Comparison of ENCODE assay signal across 15 cellular contexts in the genomic region with DNA sequence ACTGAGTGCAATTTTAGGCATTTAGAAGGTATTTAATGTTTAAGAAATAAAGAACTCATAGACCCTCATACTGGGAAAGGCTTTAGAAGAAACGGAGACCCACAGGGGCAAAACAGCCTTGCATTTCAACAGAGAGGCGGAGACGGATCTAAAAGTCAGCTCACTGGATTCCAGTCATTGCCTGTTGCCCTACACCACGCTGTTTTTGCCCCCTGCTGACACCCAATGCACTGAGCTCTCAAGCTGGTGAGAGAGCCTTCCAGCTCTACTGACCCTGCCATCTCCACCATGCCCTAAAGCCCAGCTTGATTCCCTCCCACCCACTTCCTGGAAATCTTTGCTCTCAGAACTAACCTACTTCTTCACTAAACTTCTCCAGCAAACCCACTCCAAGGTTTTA. TPM values are rescaled to one million over a fixed set of nuclear protein-coding genes. Genes with fewer than 3 reads are reported as not detected.
DNase-seq lines count a peak whose midpoint lies in the region; ATAC-seq and TF ChIP-seq lines count a peak whose summit lies in the region.
"Had no signal": no experiment of that assay in that cellular context is flagged by ENCODE, and none has a peak within 500 bp of the region (broad histone marks: within the 10 kb centered on the region; RNA-seq: fewer than 3 reads in every experiment).

No MANE protein-coding gene starts in this region.

- peak overlapping the region; percentile 89 for H3K27ac Mint-ChIP-seq in CD4-positive, alpha-beta T cell
- H3K27ac Mint-ChIP-seq in GM23338 (no peak overlapping the region), activated B cell treated with CpG ODN at 0.5 μM for 24 hours (peak overlapping the region; percentile 87)

- no peak overlapping the region for H4K5ac ChIP-seq in mesendoderm (ENCODE audit: low read length)

- no peaks in the 10 kb centered on the region for H3K79me1 ChIP-seq in mesendoderm (ENCODE audit: low read length)

- H3K4ac ChIP-seq in mesendoderm (ENCODE audit: low read depth, low read length) = no peak overlapping the region

- no peaks in the 10 kb centered on the region for H3K9me3 Mint-ChIP-seq in CD4-positive, alpha-beta T cell
- H3K9me3 Mint-ChIP-seq in GM23338 (no peaks in the 10 kb centered on the region), activated B cell treated with CpG ODN at 0.5 μM for 24 hours (no peaks in the 10 kb centered on the region)
- H3K9me3 Mint-ChIP-seq: neural crest cell had no signal

- no peak overlapping the region for H2BK120ac ChIP-seq in mesendoderm (ENCODE audit: low read depth, low read length)

- H2BK15ac ChIP-seq in mesendoderm (replicated peaks; ENCODE audit: low read depth) = no peak overlapping the region

- no peak overlapping the region for H2AK5ac ChIP-seq in mesendoderm (ENCODE audit: low read length)

- H3K4me1 Mint-ChIP-seq in CD4-positive, alpha-beta T cell (ENCODE audit: low read depth) = peaks cover 61% of the 10 kb centered on the region
- peaks cover 10% of the 10 kb centered on the region for H3K4me1 Mint-ChIP-seq in GM23338
- peaks cover 46% of the 10 kb centered on the region for H3K4me1 Mint-ChIP-seq in activated B cell treated with CpG ODN at 0.5 μM for 24 hours

- H3K4me3 ChIP-seq in GM23338 (no peak overlapping the region), mesendoderm (ENCODE audit: low read length) (no peak overlapping the region), heart right ventricle (no peak overlapping the region)
- H3K4me3 ChIP-seq: hepatocyte, sigmoid colon had no signal

- H3K4me1 ChIP-seq in GM23338 (ENCODE audit: insufficient read depth) (peaks cover 4% of the 10 kb centered on the region; the same call in 1 of the 2 replicates), mesendoderm (ENCODE audit: control insufficient read depth, low read depth, low read length) (no peaks in the 10 kb centered on the region), heart right ventricle (peaks cover 0 to 40% (median 21%) of the 10 kb centered on the region in 9 donors)

- no peak overlapping the region for H3K23ac ChIP-seq in mesendoderm (ENCODE audit: low read length)

- H2BK5ac ChIP-seq in mesendoderm (ENCODE audit: low read length) = no peak overlapping the region

- H2AFZ ChIP-seq in GM23338 = no peak overlapping the region

- no peak for DNase-seq in CD4-positive, alpha-beta T cell
- peak; percentile 34 for DNase-seq in GM23338 (ENCODE audit: low spot score)
- DNase-seq in activated B cell treated with CpG ODN at 0.5 μM for 24 hours = no peak
- DNase-seq in mesendoderm = peak; percentile 21
- DNase-seq in GDM1 (lab: John Stamatoyannopoulos, UW) = no peak
- DNase-seq in heart right ventricle = no peak
- DNase-seq in NCI-H1694 (lab: John Stamatoyannopoulos, UW) = no peak
- no peak for DNase-seq in MV-4-11 (lab: John Stamatoyannopoulos, UW)
- DNase-seq: cortex of kidney, esophagus squamous epithelium, lower lobe of right lung, NCI-H1092, sigmoid colon had no signal

- no peak overlapping the region for H3K9ac ChIP-seq in mesendoderm (ENCODE audit: low read length)

- H3F3A ChIP-seq in GM23338 (replicated peaks; ENCODE audit: low read depth) = no peaks in the 10 kb centered on the region

- H3K27me3 ChIP-seq in CD4-positive, alpha-beta T cell (ENCODE audit: control insufficient read depth, insufficient read depth, low read length) = no peaks in the 10 kb centered on the region
- peaks cover 25% of the 10 kb centered on the region for H3K27me3 ChIP-seq in GM23338 (ENCODE audit: insufficient read depth)
- no peaks in the 10 kb centered on the region for H3K27me3 ChIP-seq in mesendoderm (ENCODE audit: insufficient read depth, low read length, poor library complexity)
- H3K27me3 ChIP-seq in heart right ventricle = no peaks in the 10 kb centered on the region
- H3K27me3 ChIP-seq: esophagus squamous epithelium, hepatocyte, sigmoid colon had no signal

- no peaks in the 10 kb centered on the region for H3K27me3 Mint-ChIP-seq in CD4-positive, alpha-beta T cell
- H3K27me3 Mint-ChIP-seq in GM23338 (ENCODE audit: insufficient read depth, low read depth, poor library complexity) = peaks cover 1% of the 10 kb centered on the region
- no peaks in the 10 kb centered on the region for H3K27me3 Mint-ChIP-seq in activated B cell treated with CpG ODN at 0.5 μM for 24 hours

- H3K27ac ChIP-seq in CD4-positive, alpha-beta T cell (ENCODE audit: low read depth, low read length) = peak overlapping the region; percentile 66
- H3K27ac ChIP-seq in GM23338 (ENCODE audit: low read depth) = no peak overlapping the region
- no peak overlapping the region for H3K27ac ChIP-seq in mesendoderm (ENCODE audit: low read depth, low read length)
- peak overlapping the region in 1 of 10 donors; percentile 69 for H3K27ac ChIP-seq in heart right ventricle
- H3K27ac ChIP-seq: hepatocyte, sigmoid colon had no signal

- ATAC-seq in CD4-positive, alpha-beta T cell (ENCODE audit: poor library complexity) = no peak
- peak; percentile 11 for ATAC-seq in GM23338
- ATAC-seq in activated B cell treated with CpG ODN at 0.5 μM for 24 hours (ENCODE audit: low read depth) = no peak
- ATAC-seq in heart right ventricle = no peak

- H3K56ac ChIP-seq in mesendoderm (ENCODE audit: low read length) = no peak overlapping the region

- TF ChIP-seq CTCF in CD4-positive, alpha-beta T cell (IDR thresholded peaks at IDR 0.05) = no peak
- no peak for TF ChIP-seq CTCF in GM23338 (conservative IDR thresholded peaks at IDR 0.05; ENCODE audit: low read depth in 2 of 2)
- TF ChIP-seq CTCF in activated B cell treated with CpG ODN at 0.5 μM for 24 hours (IDR thresholded peaks at IDR 0.05) = no peak
- TF ChIP-seq CTCF in heart right ventricle (IDR thresholded peaks at IDR 0.05) = no peak

- intact Hi-C loops in CD4-positive, alpha-beta T cell (cut with DNase I, micrococcal nuclease) = loop anchor here (1.0 to 5.0 kb wide), 4 partner anchors 18 to 74 kb away; no protein-coding TSS in a partner anchor
- intact Hi-C loops in activated B cell treated with CpG ODN at 0.5 μM for 24 hours (cut with micrococcal nuclease) = loop anchor here (1.0 to 5.0 kb wide), 4 partner anchors 34 to 546 kb away; a partner anchor contains a TSS
- intact Hi-C loops in heart right ventricle (cut with DNase I) = loop anchor here (2.0 to 10.0 kb wide), 16 partner anchors 41 to 174 kb away; no protein-coding TSS in a partner anchor

- H3K9me3 ChIP-seq in CD4-positive, alpha-beta T cell (ENCODE audit: control insufficient read depth, low read length) = no peaks in the 10 kb centered on the region
- no peaks in the 10 kb centered on the region for H3K9me3 ChIP-seq in heart right ventricle
- H3K9me3 ChIP-seq: esophagus squamous epithelium, lower lobe of right lung, sigmoid colon had no signal

- H3K36me3 Mint-ChIP-seq in CD4-positive, alpha-beta T cell (ENCODE audit: low read depth) = no peaks in the 10 kb centered on the region
- no peaks in the 10 kb centered on the region for H3K36me3 Mint-ChIP-seq in GM23338 (ENCODE audit: low read depth)
- H3K36me3 Mint-ChIP-seq in activated B cell treated with CpG ODN at 0.5 μM for 24 hours (ENCODE audit: low read depth) = no peaks in the 10 kb centered on the region

- no peak overlapping the region for H3K18ac ChIP-seq in mesendoderm (ENCODE audit: low read length)

- no peaks in the 10 kb centered on the region for H4K20me1 ChIP-seq in GM23338 (replicated peaks; ENCODE audit: insufficient read depth)

- CTCF ChIA-PET in CD4-positive, alpha-beta T cell (lab: Charles Lee) = interaction anchor here (0.7 to 7.3 kb wide), 12 partner anchors 8 to 182 kb away, joined by 3 to 80 read pairs (median 8); a partner anchor contains a TSS
- CTCF ChIA-PET in activated B cell treated with CpG ODN at 0.5 μM for 24 hours (lab: Charles Lee) = interaction anchor here (0.6 to 11.3 kb wide), 8 partner anchors 8 to 182 kb away, joined by 3 to 88 read pairs (median 8); a partner anchor contains a TSS

- 0 out of 2 replicates have a peak overlapping the region, but pooled peaks have one; percentile 13 for H3K4me2 ChIP-seq in GM23338
- H3K4me2 ChIP-seq in mesendoderm (ENCODE audit: low read length) = no peak overlapping the region

- WGBS in mesendoderm (ENCODE audit: extremely low coverage, insufficient coverage, low lambda C conversion rate) = no CpG with 5 or more reads among the region's 4 CpGs
- 69 to 73% methylated on average over 4 of the region's 4 CpGs for WGBS in heart right ventricle, 2 donors

- H3K36me3 ChIP-seq in GM23338 (ENCODE audit: insufficient read depth) (no peaks in the 10 kb centered on the region), mesendoderm (ENCODE audit: control insufficient read depth, insufficient read depth, low read length) (no peaks in the 10 kb centered on the region), heart right ventricle (no peaks in the 10 kb centered on the region)
- H3K36me3 ChIP-seq: esophagus squamous epithelium, lower lobe of right lung, sigmoid colon had no signal

- no peaks in the 10 kb centered on the region for H3K9me2 ChIP-seq in GM23338 (ENCODE audit: insufficient read depth)

- POLR2A ChIA-PET in CD4-positive, alpha-beta T cell (lab: Charles Lee) = interaction anchor here (1.1 to 13.9 kb wide), 6 partner anchors 19 to 36 kb away, joined by 3 to 478 read pairs (median 5); a partner anchor contains a TSS
- POLR2A ChIA-PET in activated B cell treated with CpG ODN at 0.5 μM for 24 hours (lab: Charles Lee) = interaction anchor here (0.5 to 2.6 kb wide), 8 partner anchors 8 to 79 kb away, joined by 3 to 16 read pairs (median 4); a partner anchor contains a TSS

- H4K8ac ChIP-seq in mesendoderm (ENCODE audit: low read depth, low read length) = no peak overlapping the region

- H3K79me2 ChIP-seq in GM23338 (replicated peaks; ENCODE audit: insufficient read depth) (no peaks in the 10 kb centered on the region), mesendoderm (ENCODE audit: control insufficient read depth, insufficient read depth, low read length) (no peaks in the 10 kb centered on the region)
- H3K79me2 ChIP-seq: hepatocyte had no signal

- peak overlapping the region; percentile 91 for H3K4me3 Mint-ChIP-seq in CD4-positive, alpha-beta T cell
- H3K4me3 Mint-ChIP-seq in GM23338 = no peak overlapping the region
- no peak overlapping the region for H3K4me3 Mint-ChIP-seq in activated B cell treated with CpG ODN at 0.5 μM for 24 hours
- H3K4me3 Mint-ChIP-seq: neural crest cell had no signal

RNA-seq across cellular contexts. Expression of a gene that starts 7.2 kb away (rescaled TPM):
- 100 to 1,000 TPM; 279 to 290 TPM for total RNA-seq in CD4-positive, alpha-beta T cell
- total RNA-seq in GM23338 (2014; rRNA removed; shearing (Covaris generic)) = not detected in 2 replicates
- polyA plus RNA-seq in GM23338 (2016; fragmentation: Nextera tagmentation; extraction: Ambion mirVana) (0.26 TPM in 1 of 2 replicates, not detected in the other), heart right ventricle (under 1 TPM; 0.58 to 0.59 TPM)
- total RNA-seq in activated B cell treated with CpG ODN at 0.5 μM for 24 hours (158 and 166 TPM in 2 replicates), heart right ventricle (1 to 10 TPM in 4 of 10 donors, under 1 TPM in 6; 0.45 to 8.0 (median 0.85) TPM)
- not detected for polyA plus RNA-seq in mesendoderm (2013, experiment 1 of 2)
- polyA plus RNA-seq in mesendoderm (2013, experiment 2 of 2) = not detected
- total RNA-seq: neural crest cell had no signal

RNA-seq across cellular contexts. Expression of a gene that starts 35.7 kb away (rescaled TPM):
- under 1 TPM; 0.63 to 0.67 TPM for total RNA-seq in CD4-positive, alpha-beta T cell
- total RNA-seq in GM23338 (2014; rRNA removed; shearing (Covaris generic)) = 3.9 and 4.6 TPM in 2 replicates
- polyA plus RNA-seq in GM23338 (2016; fragmentation: Nextera tagmentation; extraction: Ambion mirVana) = 2.3 and 2.8 TPM in 2 replicates
- 3.7 TPM in 2 replicates for total RNA-seq in activated B cell treated with CpG ODN at 0.5 μM for 24 hours
- polyA plus RNA-seq in mesendoderm (2013, experiment 1 of 2) = 1.8 TPM
- 1.7 TPM for polyA plus RNA-seq in mesendoderm (2013, experiment 2 of 2)
- total RNA-seq in heart right ventricle = 1 to 10 TPM; 1.2 to 2.8 (median 1.9) TPM
- 1 to 10 TPM; 1.0 to 1.2 TPM for polyA plus RNA-seq in heart right ventricle

RNA-seq across cellular contexts. Expression of a gene that starts 44.0 kb away (rescaled TPM):
- total RNA-seq in CD4-positive, alpha-beta T cell = under 1 TPM in 1 of 2 experiments, not detected in 1; 0.33 TPM
- not detected in 2 replicates for total RNA-seq in GM23338 (2014; rRNA removed; shearing (Covaris generic))
- polyA plus RNA-seq in GM23338 (2016; fragmentation: Nextera tagmentation; extraction: Ambion mirVana) (not detected in 2 replicates), heart right ventricle (1 to 10 TPM in 1 of 2 donors, under 1 TPM in 1; 0.59 to 7.2 TPM)
- total RNA-seq in activated B cell treated with CpG ODN at 0.5 μM for 24 hours (not detected in 2 replicates), heart right ventricle (10 to 100 TPM in 1 of 10 donors, 1 to 10 TPM in 9; 1.3 to 15.7 (median 3.0) TPM)
- not detected for polyA plus RNA-seq in mesendoderm (2013, experiment 1 of 2)
- not detected for polyA plus RNA-seq in mesendoderm (2013, experiment 2 of 2)
- total RNA-seq: neural crest cell had no signal
- polyA plus RNA-seq: hepatocyte had no signal

RNA-seq across cellular contexts. Expression of a gene that starts 57.3 kb away (rescaled TPM):
- total RNA-seq in CD4-positive, alpha-beta T cell = 1 to 10 TPM in 1 of 2 experiments, under 1 TPM in 1; 0.74 to 1.7 TPM
- total RNA-seq in GM23338 (2014; rRNA removed; shearing (Covaris generic)) = 9.3 and 11.7 TPM in 2 replicates
- polyA plus RNA-seq in GM23338 (2016; fragmentation: Nextera tagmentation; extraction: Ambion mirVana) (4.5 and 4.6 TPM in 2 replicates), heart right ventricle (10 to 100 TPM in 1 of 2 donors, 1 to 10 TPM in 1; 1.2 to 11.3 TPM)
- total RNA-seq in activated B cell treated with CpG ODN at 0.5 μM for 24 hours (0.42 and 0.81 TPM in 2 replicates), heart right ventricle (10 to 100 TPM; 25.1 to 69.4 (median 43.8) TPM)
- polyA plus RNA-seq in mesendoderm (2013, experiment 1 of 2) = 3.9 TPM
- polyA plus RNA-seq in mesendoderm (2013, experiment 2 of 2) = 4.4 TPM

Comparison
In these comparisons a context has a peak if more than half of its experiments do, and no peak if none do; other contexts are left out.
1. DNase-seq: peak in GM23338 (single experiment) and mesendoderm (single experiment); none in CD4-positive, alpha-beta T cell (0 of 10), activated B cell treated with CpG ODN at 0.5 μM for 24 hours (single experiment), GDM1 (single experiment), heart right ventricle (0 of 2), NCI-H1694 (single experiment) and MV-4-11 (single experiment).
2. RNA of a gene that starts 7.2 kb away (total RNA-seq): 279 to 290 TPM in CD4-positive, alpha-beta T cell and 158 to 166 TPM in activated B cell treated with CpG ODN at 0.5 μM for 24 hours; 0.45 to 8.0 TPM in heart right ventricle and not detected in GM23338; every median in the first group is over 10 times any median in the second.